In genomic region chr3:31981206-31982181, GRCh38 we compare ENCODE assay signal across 8 cellular contexts. TPM values are rescaled to one million over a fixed set of nuclear protein-coding genes. Genes with fewer than 3 reads are reported as not detected.
DNase-seq lines count a peak whose midpoint lies in the region; ATAC-seq, FAIRE-seq and TF ChIP-seq lines count a peak whose summit lies in the region.

Gene OSBPL10, minus strand, starts transcription at chr3:31981262. Its CDS starts 83 bp downstream, at chr3:31981179.
Gene ZNF860, plus strand, starts transcription at chr3:31981750. Its CDS starts 7,330 bp downstream, at chr3:31989080.

- peaks cover 27% of the 10 kb centered on the region for H3K4me1 Mint-ChIP-seq in activated naive CD4-positive, alpha-beta T cell treated with anti-CD3 and anti-CD28 coated beads, Interleukin-2, amount 10 ng/mL, durations not matched to agents 7 days and 5 days
- peaks cover 4 to 10% of the 10 kb centered on the region in 2 donors for H3K4me1 Mint-ChIP-seq in natural killer cell

- no peak within 1 kb of the TSS for H3K27ac Mint-ChIP-seq in activated naive CD4-positive, alpha-beta T cell treated with anti-CD3 and anti-CD28 coated beads, Interleukin-2, amount 10 ng/mL, durations not matched to agents 7 days and 5 days
- no peak within 1 kb of the TSS for H3K27ac Mint-ChIP-seq in natural killer cell

- H3K27me3 Mint-ChIP-seq in activated naive CD4-positive, alpha-beta T cell treated with anti-CD3 and anti-CD28 coated beads, Interleukin-2, amount 10 ng/mL, durations not matched to agents 7 days and 5 days = peaks cover 51% of the 10 kb centered on the region
- H3K27me3 Mint-ChIP-seq in natural killer cell (ENCODE audit: low read depth in 2 of 2) = peaks cover 48 to 63% of the 10 kb centered on the region in 2 donors

- no peak for FAIRE-seq in frontal cortex (lab: Jason Lieb, UNC)

- no peaks in the 10 kb centered on the region for H3K36me3 Mint-ChIP-seq in activated naive CD4-positive, alpha-beta T cell treated with anti-CD3 and anti-CD28 coated beads, Interleukin-2, amount 10 ng/mL, durations not matched to agents 7 days and 5 days
- no peaks in the 10 kb centered on the region for H3K36me3 Mint-ChIP-seq in natural killer cell

- CTCF ChIA-PET in activated naive CD4-positive, alpha-beta T cell treated with anti-CD3 and anti-CD28 coated beads, Interleukin-2, amount 10 ng/mL, durations not matched to agents 7 days and 5 days (lab: Charles Lee) = no interaction called here

- peak within 1 kb of the TSS; percentile 78 for H3K4me3 Mint-ChIP-seq in activated naive CD4-positive, alpha-beta T cell treated with anti-CD3 and anti-CD28 coated beads, Interleukin-2, amount 10 ng/mL, durations not matched to agents 7 days and 5 days
- H3K4me3 Mint-ChIP-seq in natural killer cell = peak within 1 kb of the TSS; percentile 84

- intact Hi-C loops in natural killer cell (cut with micrococcal nuclease) = no loop called here

- no peaks in the 10 kb centered on the region for H3K9me3 Mint-ChIP-seq in activated naive CD4-positive, alpha-beta T cell treated with anti-CD3 and anti-CD28 coated beads, Interleukin-2, amount 10 ng/mL, durations not matched to agents 7 days and 5 days
- H3K9me3 Mint-ChIP-seq in natural killer cell = no peaks in the 10 kb centered on the region

- ATAC-seq in HG02623 (IDR thresholded peaks at IDR 0.05; ENCODE audit: unreplicated experiment) (peak; percentile 22), natural killer cell (peak in 1 of 3 donors; percentile 38), HG03469 (IDR thresholded peaks at IDR 0.05; ENCODE audit: unreplicated experiment) (no peak)

- no peak for TF ChIP-seq CTCF in natural killer cell (IDR thresholded peaks at IDR 0.05)

- DNase-seq in Daoy (ENCODE audit: low read depth) (peak; percentile 91), NCI-H526 treated with DMSO at 0.1 percent for 48 hours (lab: John Stamatoyannopoulos, UW) (peak; percentile 73), frontal cortex (ENCODE audit: low spot score in 2 of 2) (peak; percentile 66 to 71), natural killer cell (no peak), ureter (ENCODE audit: low spot score) (peak; percentile 93)
- DNase-seq in activated naive CD4-positive, alpha-beta T cell treated with anti-CD3 and anti-CD28 coated beads, Interleukin-2, amount 10 ng/mL, durations not matched to agents 7 days and 5 days = peak; percentile 46

RNA-seq across cellular contexts. Expression of gene OSBPL10, which starts in this region (rescaled TPM):
- total RNA-seq in Daoy (2014; rRNA removed; shearing (Covaris generic)) = 4.8 and 14.0 TPM in 2 replicates
- total RNA-seq in frontal cortex = 9.0 TPM
- 1 to 10 TPM in 2 of 3 donors, under 1 TPM in 1; 1.00 to 3.6 (median 1.6) TPM for total RNA-seq in natural killer cell
- 36.3 TPM for total RNA-seq in ureter

RNA-seq across cellular contexts. Expression of gene ZNF860, which starts in this region (rescaled TPM):
- 0.34 TPM in 1 of 2 replicates, not detected in the other for total RNA-seq in Daoy (2014; rRNA removed; shearing (Covaris generic))
- total RNA-seq in frontal cortex (2.0 TPM), natural killer cell (under 1 TPM in 1 of 3 donors, not detected in 2; 0.10 TPM), ureter (4.4 TPM)
